ENCODE assay signal across 8 cellular contexts in the genomic region with DNA sequence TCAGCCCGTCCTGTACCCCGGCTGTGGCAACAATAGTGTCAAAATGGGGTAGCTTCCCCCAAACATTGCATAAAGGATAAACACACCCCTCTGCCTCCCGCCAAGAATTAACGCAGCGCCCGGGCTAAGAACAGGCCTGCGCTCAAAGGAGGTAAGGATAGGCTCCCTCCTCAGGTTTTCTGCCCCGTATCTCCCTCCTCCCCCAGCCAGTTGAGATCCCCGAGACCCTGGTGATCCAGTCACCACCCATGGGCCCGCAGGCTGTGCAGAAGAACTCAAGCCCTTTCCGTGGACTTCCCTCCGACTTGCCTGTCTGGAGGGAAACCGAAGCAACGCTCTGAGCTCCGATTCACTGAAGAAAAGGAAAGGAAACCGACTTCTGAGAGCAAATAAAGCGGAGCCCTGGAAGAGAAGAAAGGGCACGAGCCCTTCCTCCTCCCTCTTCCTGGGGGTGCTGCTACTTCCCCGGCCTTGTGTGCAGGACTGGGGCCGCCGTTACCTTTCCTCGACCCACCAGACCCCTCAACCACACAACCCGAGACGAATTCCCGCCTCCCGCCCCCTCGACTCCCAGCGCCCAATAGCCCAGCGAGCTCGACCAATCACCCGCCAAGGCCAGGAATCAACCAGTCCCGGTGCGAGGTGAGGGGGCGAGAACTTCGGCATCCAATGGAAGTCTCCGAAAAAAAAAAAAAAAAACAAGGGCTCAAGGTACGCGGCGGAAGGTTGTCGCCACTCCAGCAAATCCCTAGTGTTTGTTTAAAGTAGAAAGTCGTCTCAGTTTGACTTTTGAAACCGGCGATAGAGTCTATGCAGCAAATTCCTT. TPM values are rescaled to one million over a fixed set of nuclear protein-coding genes. Genes with fewer than 3 reads are reported as not detected.
DNase-seq lines count a peak whose midpoint lies in the region; ATAC-seq and TF ChIP-seq lines count a peak whose summit lies in the region.

BRIP1 (minus strand) TSS at position 554 of the 826 bp plus-strand sequence. CDS start 1,989 bp downstream, outside the sequence.

- TF ChIP-seq CTCF in AG09319 (IDR thresholded peaks at IDR 0.05; ENCODE audit: low read depth, low read length) (no peak), activated B cell treated with CpG ODN at 0.5 μM for 24 hours (IDR thresholded peaks at IDR 0.05) (no peak)

- POLR2A ChIA-PET in activated B cell treated with CpG ODN at 0.5 μM for 24 hours (lab: Charles Lee) = interaction anchor here (0.6 to 1.5 kb wide), 9 partner anchors 10 to 1186 kb away, joined by 3 to 9 read pairs (median 4); partner anchors contain the start of gene BCAS3

- peak within 1 kb of the TSS; percentile 94 for H3K4me3 Mint-ChIP-seq in activated B cell treated with CpG ODN at 0.5 μM for 24 hours

- peak within 1 kb of the TSS; percentile 83 for H3K27ac Mint-ChIP-seq in activated B cell treated with CpG ODN at 0.5 μM for 24 hours

- CTCF ChIA-PET in activated B cell treated with CpG ODN at 0.5 μM for 24 hours (lab: Charles Lee) = no interaction called here

- peaks cover 13% of the 10 kb centered on the region for H3K36me3 Mint-ChIP-seq in activated B cell treated with CpG ODN at 0.5 μM for 24 hours (ENCODE audit: low read depth)

- ATAC-seq in GM19035 (IDR thresholded peaks at IDR 0.05; ENCODE audit: unreplicated experiment) = peak; percentile 92
- ATAC-seq in HG03342 (IDR thresholded peaks at IDR 0.05; ENCODE audit: unreplicated experiment) = peak; percentile 94
- ATAC-seq in activated B cell treated with CpG ODN at 0.5 μM for 24 hours (ENCODE audit: low read depth) = peak; percentile 99

- DNase-seq in AG09319 (ENCODE audit: extremely low read depth, low read depth) (peak; percentile 73), NCI-H345 treated with DMSO at 0.1 percent for 48 hours (lab: John Stamatoyannopoulos, UW; ENCODE audit: unreplicated experiment) (peak; percentile 89), activated B cell treated with CpG ODN at 0.5 μM for 24 hours (peak; percentile 70), islet precursor cell (peak; percentile 99)
- DNase-seq in central memory CD4-positive, alpha-beta T cell = peak; percentile 86
- peak; percentile 80 to 89 (median 85) for DNase-seq in stimulated activated CD4-positive, alpha-beta T cell treated with anti-CD3 and anti-CD28 coated beads, Interleukin-12 subunit alpha, Interleukin-12 subunit beta, amount 100 ng/mL, for 48 hours (ENCODE audit: low read depth in 2 of 3, low spot score in 1 of 3)

- no peaks in the 10 kb centered on the region for H3K9me3 Mint-ChIP-seq in activated B cell treated with CpG ODN at 0.5 μM for 24 hours

- no peaks in the 10 kb centered on the region for H3K27me3 Mint-ChIP-seq in activated B cell treated with CpG ODN at 0.5 μM for 24 hours

- intact Hi-C loops in activated B cell treated with CpG ODN at 0.5 μM for 24 hours (cut with micrococcal nuclease) = loop anchor here (1.0 to 5.0 kb wide), 5 partner anchors 65 to 1186 kb away; partner anchors contain the start of genes BCAS3, MED13 and TANC2

- peaks cover 18% of the 10 kb centered on the region for H3K4me1 Mint-ChIP-seq in activated B cell treated with CpG ODN at 0.5 μM for 24 hours

RNA-seq across cellular contexts. Expression of gene BRIP1, which starts in this region (rescaled TPM):
- total RNA-seq in activated B cell treated with CpG ODN at 0.5 μM for 24 hours = 2.0 and 2.5 TPM in 2 replicates

Comparison
In these comparisons a context has a peak if more than half of its experiments do, and no peak if none do; other contexts are left out.
1. Peak in every context shown above with its lines: DNase-seq and ATAC-seq.